In the genomic region with DNA sequence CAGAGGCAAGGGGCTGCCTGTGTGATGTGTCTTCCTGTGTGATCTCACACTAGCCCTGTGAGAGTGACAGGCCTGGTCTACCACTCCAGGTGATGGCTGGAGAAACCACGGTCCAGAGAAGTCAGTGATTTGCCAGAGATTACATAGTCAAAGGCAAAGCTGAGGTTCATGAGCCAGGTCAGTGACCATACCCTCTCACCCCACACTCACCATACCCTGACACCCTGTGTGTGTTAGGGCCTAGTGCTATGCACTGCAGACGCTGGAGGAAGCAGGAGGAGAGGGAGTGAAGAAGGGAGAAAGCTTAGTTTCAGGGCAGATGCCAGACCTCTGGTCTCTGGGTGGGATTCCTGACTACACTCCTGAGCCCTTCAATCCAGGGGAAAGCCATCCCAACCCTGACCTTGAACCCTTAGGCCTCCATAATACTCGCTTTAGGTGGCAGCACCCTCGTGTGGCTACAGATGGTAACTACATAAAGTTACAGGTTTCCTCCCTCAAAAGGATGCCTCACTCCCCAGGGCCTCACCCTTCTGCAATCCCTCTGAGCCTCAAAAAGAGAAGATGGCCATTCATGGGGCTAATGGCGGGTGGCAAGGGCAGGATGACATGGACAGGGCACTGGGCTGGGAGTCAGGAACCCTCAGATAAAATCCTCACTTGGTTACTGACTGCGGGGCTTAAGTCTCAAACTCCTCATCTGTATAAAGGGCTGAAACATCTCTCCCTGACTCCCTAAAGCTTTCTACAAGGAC, we compare ENCODE assay signal across 8 cellular contexts. TPM values are rescaled to one million over a fixed set of nuclear protein-coding genes. Genes with fewer than 3 reads are reported as not detected.
DNase-seq lines count a peak whose midpoint lies in the region; ATAC-seq and TF ChIP-seq lines count a peak whose summit lies in the region.

No MANE protein-coding gene starts in this region.

- TF ChIP-seq POLR2A in spleen (IDR thresholded peaks at IDR 0.05) = no peak

- peak overlapping the region; percentile 83 for H3K27ac Mint-ChIP-seq in Calu3 (ENCODE audit: unreplicated experiment)
- H3K27ac Mint-ChIP-seq in activated naive CD8-positive, alpha-beta T cell treated with anti-CD3 and anti-CD28 coated beads, Interleukin-2, amount 10 ng/mL, durations not matched to agents 7 days and 5 days = no peak overlapping the region

- no peak overlapping the region for H3K4me3 Mint-ChIP-seq in Calu3 (ENCODE audit: low read depth, unreplicated experiment)
- no peak overlapping the region for H3K4me3 Mint-ChIP-seq in activated naive CD8-positive, alpha-beta T cell treated with anti-CD3 and anti-CD28 coated beads, Interleukin-2, amount 10 ng/mL, durations not matched to agents 7 days and 5 days

- CTCF ChIA-PET in Calu3 (lab: Charles Lee) = interaction anchor here (0.9 to 1.8 kb wide), 2 partner anchors 82 to 210 kb away, joined by 3 to 4 read pairs; no protein-coding TSS in a partner anchor

- 33 to 50% (median 47%) methylated on average over 4 to 6 of the region's 6 CpGs for WGBS in spleen, 5 donors

- H3K27me3 ChIP-seq in RWPE2 (ENCODE audit: insufficient read depth, poor library complexity, severe bottlenecking) = no peaks in the 10 kb centered on the region
- H3K27me3 ChIP-seq in spleen (replicated peaks in 1 of 7) = no peaks in the 10 kb centered on the region

- H3K4me3 ChIP-seq in RWPE2 (ENCODE audit: severe bottlenecking) (no peak overlapping the region), spleen (no peak overlapping the region)

- no peaks in the 10 kb centered on the region for H3K27me3 Mint-ChIP-seq in Calu3 (ENCODE audit: unreplicated experiment)
- H3K27me3 Mint-ChIP-seq in activated naive CD8-positive, alpha-beta T cell treated with anti-CD3 and anti-CD28 coated beads, Interleukin-2, amount 10 ng/mL, durations not matched to agents 7 days and 5 days = peaks cover 6% of the 10 kb centered on the region

- H3K9me3 ChIP-seq in RWPE2 (ENCODE audit: severe bottlenecking) = no peaks in the 10 kb centered on the region
- H3K9me3 ChIP-seq in spleen = no peaks in the 10 kb centered on the region

- POLR2A ChIA-PET in activated naive CD8-positive, alpha-beta T cell treated with anti-CD3 and anti-CD28 coated beads, Interleukin-2, amount 10 ng/mL, durations not matched to agents 7 days and 5 days (lab: Charles Lee) = interaction anchor here (0.9 kb wide), 1 partner anchor 127 kb away, joined by 3 read pairs; no protein-coding TSS in a partner anchor

- H3K36me3 Mint-ChIP-seq in Calu3 (ENCODE audit: insufficient read depth, unreplicated experiment) = peaks cover 47% of the 10 kb centered on the region
- peaks cover 3% of the 10 kb centered on the region for H3K36me3 Mint-ChIP-seq in activated naive CD8-positive, alpha-beta T cell treated with anti-CD3 and anti-CD28 coated beads, Interleukin-2, amount 10 ng/mL, durations not matched to agents 7 days and 5 days

- peaks cover 25% of the 10 kb centered on the region for H3K36me3 ChIP-seq in RWPE2 (ENCODE audit: low read depth)
- peaks cover 0 to 42% (median 27%) of the 10 kb centered on the region in 6 donors for H3K36me3 ChIP-seq in spleen

- H3K4me1 ChIP-seq in RWPE2 (ENCODE audit: insufficient read depth, poor library complexity, severe bottlenecking) = peaks cover 7% of the 10 kb centered on the region
- peaks cover 0 to 22% (median 11%) of the 10 kb centered on the region in 6 donors for H3K4me1 ChIP-seq in spleen

- peak; percentile 61 for DNase-seq in Calu3
- peak; percentile 57 for DNase-seq in HT-29 (ENCODE audit: low spot score)
- no peak for DNase-seq in RWPE2 (ENCODE audit: low spot score)
- no peak for DNase-seq in activated naive CD8-positive, alpha-beta T cell treated with anti-CD3 and anti-CD28 coated beads, Interleukin-2, amount 10 ng/mL, durations not matched to agents 7 days and 5 days
- DNase-seq in left ventricle myocardium superior = peak; percentile 26
- no peak for DNase-seq in spleen
- no peak for DNase-seq in HPDE6-E6E7 (ENCODE audit: extremely low spot score)

- ATAC-seq in RWPE2 (ENCODE audit: low read depth) (peak; percentile 34; the same call in 2 of the 3 replicates), left ventricle myocardium superior (peak; percentile 66), HG02884 (IDR thresholded peaks at IDR 0.05; ENCODE audit: unreplicated experiment) (no peak)
- ATAC-seq in activated naive CD8-positive, alpha-beta T cell treated with anti-CD3 and anti-CD28 coated beads, Interleukin-2, amount 10 ng/mL, durations not matched to agents 7 days and 5 days (ENCODE audit: low read depth) = peak; percentile 70

- intact Hi-C loops in Calu3 (cut with micrococcal nuclease; ENCODE audit: unreplicated experiment) = no loop called here
- intact Hi-C loops in left ventricle myocardium superior (cut with micrococcal nuclease) = no loop called here
- intact Hi-C loops in spleen (cut with DNase I; ENCODE audit: low total_unique reads) = no loop called here

- peak; percentile 90 for TF ChIP-seq CTCF in Calu3 (IDR thresholded peaks at IDR 0.05; ENCODE audit: unreplicated experiment)
- peak; percentile 81 for TF ChIP-seq CTCF in RWPE2 (IDR thresholded peaks at IDR 0.05; ENCODE audit: poor library complexity, severe bottlenecking)
- peak; percentile 18 to 87 (median 68) for TF ChIP-seq CTCF in spleen (IDR thresholded peaks at IDR 0.05 in 8 of 11, conservative IDR thresholded peaks at IDR 0.05 in 3 of 11)

- H3K4me1 Mint-ChIP-seq in Calu3 (ENCODE audit: low read depth, unreplicated experiment) = no peaks in the 10 kb centered on the region
- H3K4me1 Mint-ChIP-seq in activated naive CD8-positive, alpha-beta T cell treated with anti-CD3 and anti-CD28 coated beads, Interleukin-2, amount 10 ng/mL, durations not matched to agents 7 days and 5 days = peaks cover 2% of the 10 kb centered on the region

- TSS peak; percentile 12 for BruUV-seq in Calu3 (replicated peaks; lab: Mats Ljungman, UMichigan)

- H3K9me3 Mint-ChIP-seq in Calu3 (ENCODE audit: low read depth, unreplicated experiment) = no peaks in the 10 kb centered on the region
- H3K9me3 Mint-ChIP-seq in activated naive CD8-positive, alpha-beta T cell treated with anti-CD3 and anti-CD28 coated beads, Interleukin-2, amount 10 ng/mL, durations not matched to agents 7 days and 5 days = no peaks in the 10 kb centered on the region

- no peak overlapping the region for H3K27ac ChIP-seq in RWPE2 (ENCODE audit: poor library complexity, severe bottlenecking)
- H3K27ac ChIP-seq in spleen = peak overlapping the region in 4 of 8 donors; percentile 4 to 65 (median 34)

RNA-seq across cellular contexts. Expression of a gene that starts 20.8 kb away (rescaled TPM):
- total RNA-seq in Calu3 (2022) = 15.0 and 20.5 TPM in 2 replicates
- total RNA-seq in HT-29 (2014; rRNA removed; shearing (Covaris generic)) = 0.31 and 0.42 TPM in 2 replicates
- under 1 TPM; 0.51 to 0.55 TPM for total RNA-seq in activated naive CD8-positive, alpha-beta T cell treated with anti-CD3 and anti-CD28 coated beads, Interleukin-2, amount 10 ng/mL, durations not matched to agents 7 days and 5 days
- total RNA-seq in left ventricle myocardium superior = 19.6 TPM
- total RNA-seq in spleen = 100 to 1,000 TPM; 134 to 347 (median 175) TPM
- polyA plus RNA-seq in spleen = 10 to 100 TPM in 2 of 3 donors, 1 to 10 TPM in 1; 8.0 to 43.5 (median 14.5) TPM

Comparison
In these comparisons a context has a peak if more than half of its experiments do, and no peak if none do; other contexts are left out.
1. DNase-seq: peak in Calu3 (single experiment), HT-29 (single experiment) and left ventricle myocardium superior (single experiment); none in RWPE2 (single experiment), activated naive CD8-positive, alpha-beta T cell treated with anti-CD3 and anti-CD28 coated beads, Interleukin-2, amount 10 ng/mL, durations not matched to agents 7 days and 5 days (single experiment), spleen (single experiment) and HPDE6-E6E7 (single experiment).
2. RNA of a gene that starts 20.8 kb away (total RNA-seq): 134 to 347 TPM in spleen, 19.6 TPM in left ventricle myocardium superior (single experiment) and 15.0 to 20.5 TPM in Calu3; 0.51 to 0.55 TPM in activated naive CD8-positive, alpha-beta T cell treated with anti-CD3 and anti-CD28 coated beads, Interleukin-2, amount 10 ng/mL, durations not matched to agents 7 days and 5 days and 0.31 to 0.42 TPM in HT-29; every median in the first group is over 10 times any median in the second.
3. Peak in every context shown above with its lines, with median percentiles within 50 percentile points of each other: CTCF ChIP-seq.